In the genomic region with DNA sequence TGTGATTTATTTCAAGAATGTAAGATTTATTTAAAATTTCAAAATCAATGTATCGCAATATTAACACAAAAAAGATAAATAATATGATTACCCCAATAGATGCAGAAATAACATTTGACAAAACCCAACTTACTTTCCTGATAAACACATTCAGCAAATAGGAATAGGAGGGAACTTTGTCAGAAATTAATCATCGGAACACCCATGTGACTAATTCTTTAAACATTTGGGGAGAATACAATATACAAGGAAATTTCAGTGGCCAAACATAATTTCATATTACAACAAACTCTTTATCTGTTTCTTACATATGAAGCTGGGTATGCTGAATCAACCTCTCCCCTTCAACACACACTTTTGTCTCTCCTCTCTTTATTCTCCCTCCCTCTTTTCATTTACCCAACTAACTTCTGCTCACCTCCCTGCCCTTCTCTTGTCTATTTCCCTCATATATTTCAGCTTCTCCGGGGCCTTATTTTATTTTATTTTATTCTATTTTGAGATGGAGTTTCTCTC, we compare ENCODE assay signal across 19 cellular contexts.
DNase-seq lines count a peak whose midpoint lies in the region; FAIRE-seq and TF ChIP-seq lines count a peak whose summit lies in the region.
"Had no signal": no experiment of that assay in that cellular context is flagged by ENCODE, and none has a peak within 500 bp of the region (broad histone marks: within the 10 kb centered on the region; RNA-seq: fewer than 3 reads in every experiment).

No MANE protein-coding gene starts in this region.

- no peaks in the 10 kb centered on the region for H3K36me3 ChIP-seq in WERI-Rb-1
- H3K36me3 ChIP-seq in OCI-LY7 (ENCODE audit: insufficient read depth, low read length): no peaks in the 10 kb centered on the region
- H3K36me3 ChIP-seq: BE2C had no signal

- no peak for TF ChIP-seq CTCF in D721Med (IDR thresholded peaks at IDR 0.05; ENCODE audit: insufficient read depth, missing control alignments)
- TF ChIP-seq CTCF in RWPE1 (conservative IDR thresholded peaks at IDR 0.05; ENCODE audit: low read depth): no peak
- TF ChIP-seq CTCF in epithelial cell of esophagus (IDR thresholded peaks at IDR 0.05; ENCODE audit: insufficient read depth, low read depth, low read length, missing control alignments): no peak
- no peak for TF ChIP-seq CTCF in WERI-Rb-1 (IDR thresholded peaks at IDR 0.05; ENCODE audit: low read depth, low read length)
- TF ChIP-seq CTCF in GM20000 (IDR thresholded peaks at IDR 0.05; ENCODE audit: extremely low read depth, missing control alignments): no peak
- no peak for TF ChIP-seq CTCF in OCI-LY7 (conservative IDR thresholded peaks at IDR 0.05; ENCODE audit: low read length)

- no peak for DNase-seq in D721Med (ENCODE audit: insufficient read length, low spot score)
- peak; percentile 22 for DNase-seq in HS-5 (ENCODE audit: low read depth)
- peak; percentile 59 for DNase-seq in RWPE1 (ENCODE audit: low spot score)
- DNase-seq in epithelial cell of esophagus (ENCODE audit: low read depth): peak; percentile 63
- no peak for DNase-seq in WERI-Rb-1
- no peak for DNase-seq in GM20000 (ENCODE audit: low spot score)
- DNase-seq in OCI-LY7 (ENCODE audit: low spot score): no peak
- DNase-seq in NOMO-1 treated with DMSO at 0.1 percent for 48 hours (lab: John Stamatoyannopoulos, UW; ENCODE audit: unreplicated experiment): no peak
- DNase-seq: ACHN; BE2C; C1 segment of cervical spinal cord; Caco-2; CD4-positive, CD25-positive, alpha-beta regulatory T cell; CD8-positive, alpha-beta memory T cell; DMS153; DMS79; GF-D8; H9 had no signal

- H3K4me1 ChIP-seq in OCI-LY7 (ENCODE audit: insufficient read depth, low read length, poor library complexity, severe bottlenecking): no peaks in the 10 kb centered on the region
- H3K4me1 ChIP-seq: BE2C, Caco-2 had no signal

- no peak overlapping the region for H2AFZ ChIP-seq in OCI-LY7 (ENCODE audit: low read length)

- H3K9me3 ChIP-seq in WERI-Rb-1 (ENCODE audit: severe bottlenecking) (no peaks in the 10 kb centered on the region), OCI-LY7 (ENCODE audit: low read length) (no peaks in the 10 kb centered on the region)
- H3K9me3 ChIP-seq: BE2C, Caco-2 had no signal

- intact Hi-C loops in OCI-LY7 (cut with micrococcal nuclease; ENCODE audit: unreplicated experiment): no loop called here

- H4K20me1 ChIP-seq in OCI-LY7 (ENCODE audit: insufficient read depth, low read length): no peaks in the 10 kb centered on the region

- H3K4me3 ChIP-seq in epithelial cell of esophagus (ENCODE audit: low read length): no peak overlapping the region
- no peak overlapping the region for H3K4me3 ChIP-seq in WERI-Rb-1 (ENCODE audit: low read depth, low read length)
- no peak overlapping the region for H3K4me3 ChIP-seq in OCI-LY7 (ENCODE audit: low read depth, low read length, poor library complexity, severe bottlenecking)

- POLR2A ChIA-PET in RWPE1 (lab: Yijun Ruan, JAX; ENCODE audit: low non-redundant PET) (no interaction called here), OCI-LY7 (lab: Charles Lee) (no interaction called here)

- CTCF ChIA-PET in RWPE1 (lab: Yijun Ruan, JAX) (no interaction called here), OCI-LY7 (lab: Charles Lee; ENCODE audit: unreplicated experiment) (no interaction called here)

- FAIRE-seq in D721Med (lab: Jason Lieb, UNC): peak; percentile 6
- FAIRE-seq: H1 had no signal

- no peaks in the 10 kb centered on the region for H3K9me2 ChIP-seq in OCI-LY7 (ENCODE audit: insufficient read depth, low read length)

- no TSS peak for BruUV-seq in OCI-LY7 (replicated peaks; lab: Mats Ljungman, UMichigan)

- no peaks in the 10 kb centered on the region for H3K79me2 ChIP-seq in OCI-LY7 (ENCODE audit: insufficient read depth, low read depth, low read length)

- H3K27ac ChIP-seq in RWPE1 (no peak overlapping the region), WERI-Rb-1 (no peak overlapping the region), OCI-LY7 (ENCODE audit: low read depth, low read length, poor library complexity, severe bottlenecking) (no peak overlapping the region)

- H3K27me3 ChIP-seq in WERI-Rb-1 (ENCODE audit: insufficient read depth, low read depth, severe bottlenecking): no peaks in the 10 kb centered on the region
- H3K27me3 ChIP-seq: BE2C had no signal

- no peak overlapping the region for H3K4me2 ChIP-seq in OCI-LY7 (ENCODE audit: low read length)

Comparison
In these comparisons a context has a peak if more than half of its experiments do, and no peak if none do; other contexts are left out.
1. DNase-seq: peak in HS-5 (single experiment), RWPE1 (single experiment) and epithelial cell of esophagus (single experiment); none in D721Med (single experiment), WERI-Rb-1 (single experiment), GM20000 (single experiment), OCI-LY7 (single experiment) and NOMO-1 treated with DMSO at 0.1 percent for 48 hours (single experiment).